1 cellular context compared by ENCODE assay signal in genomic region chr12:57430931-57431566, GRCh38.
A peak's percentile ranks its signal among the peaks of the same experiment; 100 is the strongest.
TF ChIP-seq lines count a peak whose summit lies in the region.

R3HDM2 (minus strand) TSS chr12:57431043; CDS start chr12:57310428, 120,615 bp downstream.

TF ChIP-seq in K562, 482 proteins besides CTCF, POLR2A, EP300 and RAD21 (continued from another document and continues in another):
- TF ChIP-seq ZNF318 (IDR thresholded peaks at IDR 0.05; ENCODE audit: borderline replicate concordance in 1 of 2, low read depth in 1 of 2) (no peak), MED1 (CRISPR knock-in tag; IDR thresholded peaks at IDR 0.05; ENCODE audit: borderline replicate concordance) (no peak), MNT (conservative IDR thresholded peaks at IDR 0.05) (peak; percentile 76 to 86), TARDBP (IDR thresholded peaks at IDR 0.05) (no peak), SMARCB1 (IDR thresholded peaks at IDR 0.05; ENCODE audit: insufficient read length, low read depth) (no peak), TSHZ1 (CRISPR knock-in tag; IDR thresholded peaks at IDR 0.05) (no peak), CGGBP1 (CRISPR knock-in tag; IDR thresholded peaks at IDR 0.05) (no peak), BRD9 (IDR thresholded peaks at IDR 0.05; ENCODE audit: low read depth, partially characterized antibody) (no peak), RBM14 (IDR thresholded peaks at IDR 0.05; ENCODE audit: borderline replicate concordance, insufficient read depth, low read depth, low read length) (no peak), MLX (CRISPR knock-in tag; conservative IDR thresholded peaks at IDR 0.05) (no peak), E2F3 (CRISPR knock-in tag; IDR thresholded peaks at IDR 0.05) (peak; percentile 85; the same call in 1 of the 2 replicates), ZNF449 (CRISPR knock-in tag; IDR thresholded peaks at IDR 0.05) (peak; percentile 43; the same call in 1 of the 2 replicates), POLR3A (IDR thresholded peaks at IDR 0.05; ENCODE audit: borderline replicate concordance, extremely low read depth, insufficient read depth, insufficient read length) (no peak), POU5F1 (IDR thresholded peaks at IDR 0.05; ENCODE audit: borderline replicate concordance, low read depth, low read length, partially characterized antibody) (no peak), ZNF395 (CRISPR knock-in tag; IDR thresholded peaks at IDR 0.05) (peak; percentile 89; the same call in 1 of the 2 replicates), MCM3 (IDR thresholded peaks at IDR 0.05) (no peak), POLR2G (IDR thresholded peaks at IDR 0.05; ENCODE audit: low read depth, low read length) (peak; percentile 96), CREB3 (tag; conservative IDR thresholded peaks at IDR 0.05; ENCODE audit: low read depth) (no peak), ZNF311 (CRISPR knock-in tag; IDR thresholded peaks at IDR 0.05) (no peak), ZNF785 (CRISPR knock-in tag; IDR thresholded peaks at IDR 0.05) (no peak), GABPB2 (CRISPR knock-in tag; conservative IDR thresholded peaks at IDR 0.05) (no peak), POLR2H (tag; IDR thresholded peaks at IDR 0.05; ENCODE audit: low read depth) (peak; percentile 89), CREB3L1 (IDR thresholded peaks at IDR 0.05; ENCODE audit: borderline replicate concordance, low read depth) (peak; percentile 58; the same call in 1 of the 2 replicates), BDP1 (IDR thresholded peaks at IDR 0.05; ENCODE audit: insufficient read depth, insufficient read length) (no peak), ELF1 (tag; IDR thresholded peaks at IDR 0.05) (peak; percentile 92), SIN3B (IDR thresholded peaks at IDR 0.05; ENCODE audit: low read depth) (no peak), HES1 (IDR thresholded peaks at IDR 0.05; ENCODE audit: low read depth) (no peak), ZBED1 (IDR thresholded peaks at IDR 0.05) (no peak), ARID3A (IDR thresholded peaks at IDR 0.05; ENCODE audit: borderline replicate concordance, low read depth, low read length) (no peak), ZNF778 (CRISPR knock-in tag; IDR thresholded peaks at IDR 0.05) (no peak), ZNF707 (CRISPR knock-in tag; conservative IDR thresholded peaks at IDR 0.05) (no peak), BRCA1 (IDR thresholded peaks at IDR 0.05) (no peak), BRCA1 (CRISPR knock-in tag; IDR thresholded peaks at IDR 0.05) (no peak), ZNF197 (CRISPR knock-in tag; IDR thresholded peaks at IDR 0.05; ENCODE audit: low read depth) (no peak)
